In genomic region chr4:174170091-174170490, GRCh38 we compare ENCODE assay signal across 6 cellular contexts.
"Had no signal": no experiment of that assay in that cellular context is flagged by ENCODE, and none has a peak within 500 bp of the region (broad histone marks: within the 10 kb centered on the region; RNA-seq: fewer than 3 reads in every experiment).

No MANE protein-coding gene starts in this region.

- DNase-seq: IMR-90, KBM-7, KG1 had no signal

- ATAC-seq: HepG2 had no signal

- H3K27ac ChIP-seq: HL-60 had no signal

- FAIRE-seq: HepG2, HTR-8/SVneo had no signal
